1 cellular context compared by ENCODE assay signal in genomic region chr6:169289257-169289656, GRCh38.
TF ChIP-seq lines count a peak whose summit lies in the region.

No MANE protein-coding gene starts in this region.

TF ChIP-seq in A549, 52 proteins besides CTCF, POLR2A, EP300 and RAD21:
- TF ChIP-seq ELK1 (IDR thresholded peaks at IDR 0.05; ENCODE audit: low read depth, low read length) (no peak), E2F6 (IDR thresholded peaks at IDR 0.05; ENCODE audit: borderline replicate concordance, low read depth) (no peak), EHMT2 (IDR thresholded peaks at IDR 0.05; ENCODE audit: low read depth) (no peak), REST (IDR thresholded peaks at IDR 0.05) (no peak), HOXA7 (CRISPR knock-in tag; IDR thresholded peaks at IDR 0.05) (no peak), ZNF302 (CRISPR knock-in tag; IDR thresholded peaks at IDR 0.05) (no peak), MAFK (IDR thresholded peaks at IDR 0.05; ENCODE audit: partially characterized antibody) (no peak), ZFP36 (IDR thresholded peaks at IDR 0.05; ENCODE audit: borderline replicate concordance, partially characterized antibody) (no peak), BCL3 (IDR thresholded peaks at IDR 0.05) (no peak), SREBF2 (IDR thresholded peaks at IDR 0.05) (no peak), MAX (IDR thresholded peaks at IDR 0.05) (no peak), MYC (IDR thresholded peaks at IDR 0.05; ENCODE audit: borderline replicate concordance, low read length) (no peak), NFE2L2 (conservative IDR thresholded peaks at IDR 0.05; ENCODE audit: low read length) (no peak), ESRRA (IDR thresholded peaks at IDR 0.05; ENCODE audit: borderline replicate concordance, low read length) (no peak), ZSCAN20 (CRISPR knock-in tag; IDR thresholded peaks at IDR 0.05) (no peak)
